ENCODE assay signal across 15 cellular contexts in the genomic region with DNA sequence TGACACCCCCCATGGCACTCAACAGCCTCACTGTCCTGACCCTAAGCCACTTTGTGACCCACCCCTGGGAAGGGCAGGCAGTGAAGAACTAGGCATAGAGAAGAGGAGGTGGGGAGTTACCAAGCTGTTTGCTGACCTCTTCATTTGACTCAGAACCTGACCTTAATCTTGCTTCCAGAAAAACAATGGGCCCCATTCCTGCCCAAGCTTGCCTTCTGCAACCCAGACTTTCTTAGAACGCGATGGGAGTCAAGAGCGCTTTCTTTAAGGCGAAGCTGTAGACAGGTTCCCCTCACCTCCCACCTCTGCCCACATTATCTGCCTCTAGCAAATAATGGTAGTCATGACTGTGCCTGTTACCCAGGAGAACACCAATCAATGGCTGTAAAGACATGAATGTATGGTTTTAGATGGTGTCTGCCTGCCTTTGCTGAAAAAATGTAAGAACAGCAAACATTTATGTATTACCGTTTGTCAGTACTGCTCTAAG. TPM values are rescaled to one million over a fixed set of nuclear protein-coding genes. Genes with fewer than 3 reads are reported as not detected.
"Had no signal": no experiment of that assay in that cellular context is flagged by ENCODE, and none has a peak within 500 bp of the region (broad histone marks: within the 10 kb centered on the region; RNA-seq: fewer than 3 reads in every experiment).

No MANE protein-coding gene starts in this region.

- ATAC-seq: activated CD4-positive, alpha-beta T cell treated with anti-CD3 and anti-CD28 coated beads for 36 hours; activated CD8-positive, alpha-beta T cell treated with anti-CD3 and anti-CD28 coated beads, Interleukin-2, amount 10 ng/mL, durations not matched to agents 7 days and 5 days; activated naive CD4-positive, alpha-beta T cell treated with anti-CD3 and anti-CD28 coated beads, Interleukin-2, amount 50 U/mL, for 72 hours; sciatic nerve had no signal

- H3K27me3 Mint-ChIP-seq: activated CD4-positive, alpha-beta T cell treated with anti-CD3 and anti-CD28 coated beads for 36 hours had no signal

- H3K4me3 Mint-ChIP-seq: activated CD4-positive, alpha-beta T cell treated with anti-CD3 and anti-CD28 coated beads for 36 hours; activated CD8-positive, alpha-beta T cell treated with anti-CD3 and anti-CD28 coated beads, Interleukin-2, amount 10 ng/mL, durations not matched to agents 7 days and 5 days had no signal

- H3K36me3 Mint-ChIP-seq: activated naive CD4-positive, alpha-beta T cell treated with anti-CD3 and anti-CD28 coated beads, Interleukin-2, amount 50 U/mL, for 72 hours; brain had no signal

- FAIRE-seq: frontal cortex had no signal

- H3K27ac Mint-ChIP-seq: activated CD4-positive, alpha-beta T cell treated with anti-CD3 and anti-CD28 coated beads for 36 hours; activated CD8-positive, alpha-beta T cell treated with anti-CD3 and anti-CD28 coated beads, Interleukin-2, amount 10 ng/mL, durations not matched to agents 7 days and 5 days; brain had no signal

- H3K27ac ChIP-seq: dorsolateral prefrontal cortex, tibial artery, WERI-Rb-1 had no signal

- H3K9me3 Mint-ChIP-seq: activated naive CD4-positive, alpha-beta T cell treated with anti-CD3 and anti-CD28 coated beads, Interleukin-2, amount 50 U/mL, for 72 hours; brain had no signal

- H3K4me3 ChIP-seq: dorsolateral prefrontal cortex, tibial artery had no signal

- DNase-seq: activated CD4-positive, alpha-beta T cell treated with anti-CD3 and anti-CD28 coated beads for 36 hours; activated CD8-positive, alpha-beta T cell treated with anti-CD3 and anti-CD28 coated beads, Interleukin-2, amount 10 ng/mL, durations not matched to agents 7 days and 5 days; activated effector memory CD4-positive, alpha-beta T cell treated with Interleukin-2 at 50 U/mL for 16 hours; amniotic stem cell; dorsolateral prefrontal cortex; islet precursor cell; stimulated activated CD4-positive, alpha-beta T cell treated with anti-CD3 and anti-CD28 coated beads, Interleukin-4, amount 100 ng/mL, for 24 hours; T1000; WERI-Rb-1 had no signal

- H3K36me3 ChIP-seq: tibial artery, WERI-Rb-1 had no signal

- H3K9me3 ChIP-seq: tibial artery had no signal

- H3K27me3 ChIP-seq: dorsolateral prefrontal cortex, tibial artery had no signal

RNA-seq across cellular contexts. Expression of a gene that starts 8.2 kb away (rescaled TPM):
- polyA plus RNA-seq: neural cell had no signal
